ENCODE assay signal across 8 cellular contexts in genomic region chr10:21527634-21528451, GRCh38. TPM values are rescaled to one million over a fixed set of nuclear protein-coding genes. Genes with fewer than 3 reads are reported as not detected.
DNase-seq lines count a peak whose midpoint lies in the region; ATAC-seq, FAIRE-seq and TF ChIP-seq lines count a peak whose summit lies in the region.

No MANE protein-coding gene starts in this region.

- peaks cover 4% of the 10 kb centered on the region for H3K36me3 Mint-ChIP-seq in activated CD8-positive, alpha-beta T cell treated with anti-CD3 and anti-CD28 coated beads, Interleukin-2, amount 10 ng/mL, durations not matched to agents 7 days and 5 days (ENCODE audit: low read depth)

- H3K27ac Mint-ChIP-seq in activated CD8-positive, alpha-beta T cell treated with anti-CD3 and anti-CD28 coated beads, Interleukin-2, amount 10 ng/mL, durations not matched to agents 7 days and 5 days: no peak overlapping the region

- TF ChIP-seq CTCF in HL-60 (IDR thresholded peaks at IDR 0.05; ENCODE audit: insufficient read depth, low read length): no peak

- CTCF ChIA-PET in activated CD8-positive, alpha-beta T cell treated with anti-CD3 and anti-CD28 coated beads, Interleukin-2, amount 10 ng/mL, durations not matched to agents 7 days and 5 days (lab: Charles Lee): interaction anchor here (0.9 to 1.5 kb wide), 2 partner anchors 31 to 204 kb away, joined by 3 read pairs; no protein-coding TSS in a partner anchor

- no peaks in the 10 kb centered on the region for H3K9me3 ChIP-seq in small intestine (ENCODE audit: control insufficient read depth, low read depth)

- H3K27ac ChIP-seq in HL-60 (replicated peaks) (peak overlapping the region; percentile 93), small intestine (ENCODE audit: low read depth in 1 of 2, low read length in 1 of 2) (peak overlapping the region; percentile 26 to 98)

- peak overlapping the region; percentile 68 for H3K4me3 Mint-ChIP-seq in activated CD8-positive, alpha-beta T cell treated with anti-CD3 and anti-CD28 coated beads, Interleukin-2, amount 10 ng/mL, durations not matched to agents 7 days and 5 days

- ATAC-seq in activated CD8-positive, alpha-beta T cell treated with anti-CD3 and anti-CD28 coated beads, Interleukin-2, amount 10 ng/mL, durations not matched to agents 7 days and 5 days: no peak
- ATAC-seq in esophagus mucosa: no peak
- no peak for ATAC-seq in GM21367 (IDR thresholded peaks at IDR 0.05; ENCODE audit: unreplicated experiment)
- no peak for ATAC-seq in HG03457 (IDR thresholded peaks at IDR 0.05; ENCODE audit: unreplicated experiment)

- 0 out of 2 replicates have a peak overlapping the region, but pooled peaks have one; percentile 27 for H3K4me3 ChIP-seq in HL-60 (replicated peaks; ENCODE audit: insufficient read depth, low read length)
- peak overlapping the region; percentile 55 for H3K4me3 ChIP-seq in iPS-11a (ENCODE audit: low read depth, low read length)
- peak overlapping the region in 1 of 2 donors; percentile 74 for H3K4me3 ChIP-seq in small intestine (ENCODE audit: low read depth in 1 of 2, low read length in 2 of 2)

- FAIRE-seq in small intestine (lab: Jason Lieb, UNC): no peak

- POLR2A ChIA-PET in activated CD8-positive, alpha-beta T cell treated with anti-CD3 and anti-CD28 coated beads, Interleukin-2, amount 10 ng/mL, durations not matched to agents 7 days and 5 days (lab: Charles Lee): interaction anchor here (0.6 kb wide), 1 partner anchor 10 kb away, joined by 3 read pairs; no protein-coding TSS in a partner anchor

- H3K4me1 Mint-ChIP-seq in activated CD8-positive, alpha-beta T cell treated with anti-CD3 and anti-CD28 coated beads, Interleukin-2, amount 10 ng/mL, durations not matched to agents 7 days and 5 days (ENCODE audit: low read depth): peaks cover 31% of the 10 kb centered on the region

- H3K36me3 ChIP-seq in small intestine (ENCODE audit: control insufficient read depth in 2 of 2, insufficient read depth in 2 of 2, low read length in 2 of 2): no peaks in the 10 kb centered on the region

- H3K27me3 Mint-ChIP-seq in activated CD8-positive, alpha-beta T cell treated with anti-CD3 and anti-CD28 coated beads, Interleukin-2, amount 10 ng/mL, durations not matched to agents 7 days and 5 days (ENCODE audit: low read depth): peaks cover 48% of the 10 kb centered on the region

- H3K9me3 Mint-ChIP-seq in activated CD8-positive, alpha-beta T cell treated with anti-CD3 and anti-CD28 coated beads, Interleukin-2, amount 10 ng/mL, durations not matched to agents 7 days and 5 days (ENCODE audit: insufficient read depth): no peaks in the 10 kb centered on the region

- no peaks in the 10 kb centered on the region for H3K27me3 ChIP-seq in HL-60 (ENCODE audit: insufficient read depth, poor library complexity, severe bottlenecking)
- H3K27me3 ChIP-seq in small intestine (ENCODE audit: control insufficient read depth in 2 of 2, insufficient read depth in 2 of 2, low read length in 2 of 2): no peaks in the 10 kb centered on the region

- H3K4me1 ChIP-seq in small intestine (ENCODE audit: control insufficient read depth in 2 of 2, insufficient read depth in 1 of 2, low read depth in 1 of 2, low read length in 1 of 2): no peaks in the 10 kb centered on the region

- DNase-seq in CD1c-positive myeloid dendritic cell (ENCODE audit: extremely low spot score): peak; percentile 32
- DNase-seq in HL-60 (ENCODE audit: low read depth in 1 of 2, low spot score in 1 of 2): no peak
- no peak for DNase-seq in activated CD8-positive, alpha-beta T cell treated with anti-CD3 and anti-CD28 coated beads, Interleukin-2, amount 10 ng/mL, durations not matched to agents 7 days and 5 days
- DNase-seq in small intestine: no peak

- WGBS in small intestine, 3 donors: 33 to 51% (median 44%) methylated on average over 18 of the region's 18 CpGs

RNA-seq across cellular contexts. Expression of gene SKIDA1, which starts 2.4 kb away (rescaled TPM):
- under 1 TPM; 0.10 to 0.11 TPM for total RNA-seq in activated CD8-positive, alpha-beta T cell treated with anti-CD3 and anti-CD28 coated beads, Interleukin-2, amount 10 ng/mL, durations not matched to agents 7 days and 5 days
- polyA plus RNA-seq in small intestine: under 1 TPM in 1 of 3 donors, not detected in 2; 0.13 TPM
- 0.44 TPM for total RNA-seq in esophagus mucosa

RNA-seq across cellular contexts. Expression of gene MLLT10, which starts 6.2 kb away (rescaled TPM):
- total RNA-seq in activated CD8-positive, alpha-beta T cell treated with anti-CD3 and anti-CD28 coated beads, Interleukin-2, amount 10 ng/mL, durations not matched to agents 7 days and 5 days: 10 to 100 TPM; 46.0 to 47.1 TPM
- polyA plus RNA-seq in small intestine: 10 to 100 TPM in 2 of 3 donors, 1 to 10 TPM in 1; 8.9 to 15.2 (median 11.6) TPM
- 31.0 TPM for total RNA-seq in esophagus mucosa
